Comparison of ENCODE assay signal across 15 cellular contexts in genomic region chr18:4101009-4101408, GRCh38.
A peak's percentile ranks its signal among the peaks of the same experiment; 100 is the strongest.
DNase-seq lines count a peak whose midpoint lies in the region; ATAC-seq and TF ChIP-seq lines count a peak whose summit lies in the region.
"Had no signal": no experiment of that assay in that cellular context is flagged by ENCODE, and none has a peak within 500 bp of the region (broad histone marks: within the 10 kb centered on the region; RNA-seq: fewer than 3 reads in every experiment).

No MANE protein-coding gene starts in this region.

- H3K27ac ChIP-seq in gastroesophageal sphincter, result no peak overlapping the region
- H3K27ac ChIP-seq: BLaER1 treated with 17β-estradiol and CSF1 and Interleukin-3, amounts not matched to agents 10 nM and 100 nM had no signal

- H3K4me1 ChIP-seq in gastroesophageal sphincter, result no peaks in the 10 kb centered on the region
- H3K4me1 ChIP-seq: BLaER1 treated with 17β-estradiol and CSF1 and Interleukin-3, amounts not matched to agents 10 nM and 100 nM had no signal

- H3K9me3 Mint-ChIP-seq in activated CD8-positive, alpha-beta T cell treated with anti-CD3 and anti-CD28 coated beads for 36 hours, result no peaks in the 10 kb centered on the region
- H3K9me3 Mint-ChIP-seq in activated CD8-positive, alpha-beta T cell treated with anti-CD3 and anti-CD28 coated beads, Interleukin-2, amount 10 ng/mL, durations not matched to agents 7 days and 5 days (ENCODE audit: insufficient read depth), result no peaks in the 10 kb centered on the region
- H3K9me3 Mint-ChIP-seq in stimulated activated effector memory CD8-positive, alpha-beta T cell treated with anti-CD3 and anti-CD28 coated beads, Interleukin-12 subunit alpha, Interleukin-12 subunit beta, amount 100 ng/mL, for 72 hours, result no peaks in the 10 kb centered on the region

- peaks cover 10% of the 10 kb centered on the region for H3K27me3 ChIP-seq in gastroesophageal sphincter
- H3K27me3 ChIP-seq: BLaER1 treated with 17β-estradiol and CSF1 and Interleukin-3, amounts not matched to agents 10 nM and 100 nM had no signal

- DNase-seq in activated CD8-positive, alpha-beta T cell treated with anti-CD3 and anti-CD28 coated beads for 36 hours, result no peak
- no peak for DNase-seq in activated CD8-positive, alpha-beta T cell treated with anti-CD3 and anti-CD28 coated beads, Interleukin-2, amount 10 ng/mL, durations not matched to agents 7 days and 5 days
- DNase-seq in stimulated activated effector memory CD8-positive, alpha-beta T cell treated with anti-CD3 and anti-CD28 coated beads, Interleukin-12 subunit alpha, Interleukin-12 subunit beta, amount 100 ng/mL, for 72 hours (ENCODE audit: low spot score in 2 of 2), result peak in 1 of 2 donors; percentile 49
- DNase-seq: ACHN; CD4-positive, CD25-positive, alpha-beta regulatory T cell; DMS79; GOT3; H9 had no signal

- CTCF ChIA-PET in activated CD8-positive, alpha-beta T cell treated with anti-CD3 and anti-CD28 coated beads for 36 hours (lab: Charles Lee), result no interaction called here
- CTCF ChIA-PET in activated CD8-positive, alpha-beta T cell treated with anti-CD3 and anti-CD28 coated beads, Interleukin-2, amount 10 ng/mL, durations not matched to agents 7 days and 5 days (lab: Charles Lee), result no interaction called here

- WGBS in gastroesophageal sphincter (ENCODE audit: low coverage in 1 of 2), 2 donors, result 54 to 78% methylated on average over 3 to 5 of the region's 5 CpGs

- POLR2A ChIA-PET in activated CD8-positive, alpha-beta T cell treated with anti-CD3 and anti-CD28 coated beads for 36 hours (lab: Charles Lee), result no interaction called here
- POLR2A ChIA-PET in activated CD8-positive, alpha-beta T cell treated with anti-CD3 and anti-CD28 coated beads, Interleukin-2, amount 10 ng/mL, durations not matched to agents 7 days and 5 days (lab: Charles Lee), result no interaction called here

- H3K27ac Mint-ChIP-seq in activated CD8-positive, alpha-beta T cell treated with anti-CD3 and anti-CD28 coated beads for 36 hours, result no peak overlapping the region
- no peak overlapping the region for H3K27ac Mint-ChIP-seq in activated CD8-positive, alpha-beta T cell treated with anti-CD3 and anti-CD28 coated beads, Interleukin-2, amount 10 ng/mL, durations not matched to agents 7 days and 5 days
- H3K27ac Mint-ChIP-seq in stimulated activated effector memory CD8-positive, alpha-beta T cell treated with anti-CD3 and anti-CD28 coated beads, Interleukin-12 subunit alpha, Interleukin-12 subunit beta, amount 100 ng/mL, for 72 hours, result no peak overlapping the region
- H3K27ac Mint-ChIP-seq: CD4-positive, CD25-positive, alpha-beta regulatory T cell; H9 had no signal

- H3K4me3 Mint-ChIP-seq in activated CD8-positive, alpha-beta T cell treated with anti-CD3 and anti-CD28 coated beads for 36 hours, result no peak overlapping the region
- H3K4me3 Mint-ChIP-seq in activated CD8-positive, alpha-beta T cell treated with anti-CD3 and anti-CD28 coated beads, Interleukin-2, amount 10 ng/mL, durations not matched to agents 7 days and 5 days, result no peak overlapping the region
- no peak overlapping the region for H3K4me3 Mint-ChIP-seq in stimulated activated effector memory CD8-positive, alpha-beta T cell treated with anti-CD3 and anti-CD28 coated beads, Interleukin-12 subunit alpha, Interleukin-12 subunit beta, amount 100 ng/mL, for 72 hours
- H3K4me3 Mint-ChIP-seq: CD4-positive, CD25-positive, alpha-beta regulatory T cell; H9 had no signal

- peak; percentile 13 for ATAC-seq in activated CD8-positive, alpha-beta T cell treated with anti-CD3 and anti-CD28 coated beads for 36 hours
- no peak for ATAC-seq in activated CD8-positive, alpha-beta T cell treated with anti-CD3 and anti-CD28 coated beads, Interleukin-2, amount 10 ng/mL, durations not matched to agents 7 days and 5 days
- ATAC-seq in GM18520 (IDR thresholded peaks at IDR 0.05; ENCODE audit: unreplicated experiment) (peak; percentile 54), HG02885 (IDR thresholded peaks at IDR 0.05; ENCODE audit: poor library complexity, unreplicated experiment) (peak; percentile 59), HG03571 (IDR thresholded peaks at IDR 0.05; ENCODE audit: unreplicated experiment) (no peak), gastroesophageal sphincter (no peak), HG02678 (IDR thresholded peaks at IDR 0.05; ENCODE audit: unreplicated experiment) (no peak)
- peak; percentile 89 for ATAC-seq in stimulated activated effector memory CD8-positive, alpha-beta T cell treated with anti-CD3 and anti-CD28 coated beads, Interleukin-12 subunit alpha, Interleukin-12 subunit beta, amount 100 ng/mL, for 72 hours
- ATAC-seq: K562 had no signal

- peaks cover 3% of the 10 kb centered on the region for H3K27me3 Mint-ChIP-seq in activated CD8-positive, alpha-beta T cell treated with anti-CD3 and anti-CD28 coated beads for 36 hours
- H3K27me3 Mint-ChIP-seq in activated CD8-positive, alpha-beta T cell treated with anti-CD3 and anti-CD28 coated beads, Interleukin-2, amount 10 ng/mL, durations not matched to agents 7 days and 5 days (ENCODE audit: low read depth), result no peaks in the 10 kb centered on the region
- H3K27me3 Mint-ChIP-seq: CD4-positive, CD25-positive, alpha-beta regulatory T cell had no signal

- H3K9me3 ChIP-seq in gastroesophageal sphincter, result peaks cover 0 to 10% (median 0%) of the 10 kb centered on the region in 3 donors

- no peaks in the 10 kb centered on the region for H3K36me3 ChIP-seq in gastroesophageal sphincter
- H3K36me3 ChIP-seq: BLaER1 treated with 17β-estradiol and CSF1 and Interleukin-3, amounts not matched to agents 10 nM and 100 nM had no signal

- H3K4me3 ChIP-seq in gastroesophageal sphincter, result no peak overlapping the region
- H3K4me3 ChIP-seq: BLaER1 treated with 17β-estradiol and CSF1 and Interleukin-3, amounts not matched to agents 10 nM and 100 nM; K562 had no signal

- no peak for TF ChIP-seq CTCF in activated CD8-positive, alpha-beta T cell treated with anti-CD3 and anti-CD28 coated beads for 36 hours (IDR thresholded peaks at IDR 0.05)
- no peak for TF ChIP-seq CTCF in gastroesophageal sphincter (IDR thresholded peaks at IDR 0.05)

- no peak for TF ChIP-seq EP300 in gastroesophageal sphincter (IDR thresholded peaks at IDR 0.05)

- TF ChIP-seq POLR2A in gastroesophageal sphincter (IDR thresholded peaks at IDR 0.05), result no peak

- no peaks in the 10 kb centered on the region for H3K36me3 Mint-ChIP-seq in activated CD8-positive, alpha-beta T cell treated with anti-CD3 and anti-CD28 coated beads for 36 hours (ENCODE audit: low read depth)
- no peaks in the 10 kb centered on the region for H3K36me3 Mint-ChIP-seq in activated CD8-positive, alpha-beta T cell treated with anti-CD3 and anti-CD28 coated beads, Interleukin-2, amount 10 ng/mL, durations not matched to agents 7 days and 5 days (ENCODE audit: low read depth)
- no peaks in the 10 kb centered on the region for H3K36me3 Mint-ChIP-seq in stimulated activated effector memory CD8-positive, alpha-beta T cell treated with anti-CD3 and anti-CD28 coated beads, Interleukin-12 subunit alpha, Interleukin-12 subunit beta, amount 100 ng/mL, for 72 hours
- H3K36me3 Mint-ChIP-seq: CD4-positive, CD25-positive, alpha-beta regulatory T cell had no signal

- intact Hi-C loops in activated CD8-positive, alpha-beta T cell treated with anti-CD3 and anti-CD28 coated beads for 36 hours (cut with micrococcal nuclease), result no loop called here

- H3K4me1 Mint-ChIP-seq in activated CD8-positive, alpha-beta T cell treated with anti-CD3 and anti-CD28 coated beads for 36 hours (ENCODE audit: low read depth), result no peaks in the 10 kb centered on the region
- no peaks in the 10 kb centered on the region for H3K4me1 Mint-ChIP-seq in activated CD8-positive, alpha-beta T cell treated with anti-CD3 and anti-CD28 coated beads, Interleukin-2, amount 10 ng/mL, durations not matched to agents 7 days and 5 days (ENCODE audit: low read depth)
- H3K4me1 Mint-ChIP-seq in stimulated activated effector memory CD8-positive, alpha-beta T cell treated with anti-CD3 and anti-CD28 coated beads, Interleukin-12 subunit alpha, Interleukin-12 subunit beta, amount 100 ng/mL, for 72 hours, result peaks cover 8% of the 10 kb centered on the region

Comparison
In these comparisons a context has a peak if more than half of its experiments do, and no peak if none do; other contexts are left out.
1. ATAC-seq: peak in activated CD8-positive, alpha-beta T cell treated with anti-CD3 and anti-CD28 coated beads for 36 hours (single experiment), GM18520 (single experiment), HG02885 (single experiment) and stimulated activated effector memory CD8-positive, alpha-beta T cell treated with anti-CD3 and anti-CD28 coated beads, Interleukin-12 subunit alpha, Interleukin-12 subunit beta, amount 100 ng/mL, for 72 hours (single experiment); none in activated CD8-positive, alpha-beta T cell treated with anti-CD3 and anti-CD28 coated beads, Interleukin-2, amount 10 ng/mL, durations not matched to agents 7 days and 5 days (single experiment), HG03571 (single experiment), gastroesophageal sphincter (single experiment) and HG02678 (single experiment).